ENCODE assay signal across 15 cellular contexts in genomic region chr1:204448321-204448964, GRCh38. TPM values are rescaled to one million over a fixed set of nuclear protein-coding genes. Genes with fewer than 3 reads are reported as not detected.
A peak's percentile ranks its signal among the peaks of the same experiment; 100 is the strongest.
DNase-seq lines count a peak whose midpoint lies in the region; ATAC-seq and FAIRE-seq lines count a peak whose summit lies in the region.
"Had no signal": no experiment of that assay in that cellular context is flagged by ENCODE, and none has a peak within 500 bp of the region (broad histone marks: within the 10 kb centered on the region; RNA-seq: fewer than 3 reads in every experiment).

No MANE protein-coding gene starts in this region.

- H3K27ac ChIP-seq in esophagus (ENCODE audit: low read depth in 2 of 2, low read length in 1 of 2), result peak overlapping the region; percentile 46 to 72
- H3K27ac ChIP-seq in subcutaneous abdominal adipose tissue (ENCODE audit: low read depth, low read length), result peak overlapping the region; percentile 57
- H3K27ac ChIP-seq: HL-60 had no signal

- peaks cover 3 to 28% of the 10 kb centered on the region in 2 donors for H3K36me3 ChIP-seq in esophagus (ENCODE audit: control insufficient read depth in 2 of 2, insufficient read depth in 2 of 2, low read length in 1 of 2)
- peaks cover 6 to 98% (median 80%) of the 10 kb centered on the region in 5 donors for H3K36me3 ChIP-seq in subcutaneous abdominal adipose tissue (ENCODE audit: control insufficient read depth in 5 of 5, insufficient read depth in 5 of 5, low read length in 5 of 5)

- no peak for ATAC-seq in activated T-cell treated with anti-CD3 and anti-CD28 coated beads, Interleukin-2, amount 50 U/mL, for 72 hours (replicated peaks in 1 of 2)
- ATAC-seq in activated T-cell treated with anti-CD3 and anti-CD28 coated beads, Interleukin-2, amount 50 U/mL, for 4 hours, result no peak
- ATAC-seq in HG03095 (IDR thresholded peaks at IDR 0.05; ENCODE audit: unreplicated experiment), result no peak
- ATAC-seq: Panc1 had no signal

- FAIRE-seq in RCC 7860 (lab: Jason Lieb, UNC), result no peak

- H3K4me3 ChIP-seq in esophagus (ENCODE audit: low read depth in 1 of 2, low read length in 2 of 2), result no peak overlapping the region
- no peak overlapping the region for H3K4me3 ChIP-seq in subcutaneous abdominal adipose tissue (ENCODE audit: low read depth in 1 of 5, low read length in 5 of 5)
- H3K4me3 ChIP-seq: thoracic aorta had no signal

- DNase-seq in activated T-cell treated with anti-CD3 and anti-CD28 coated beads, Interleukin-2, amount 50 U/mL, for 72 hours, result no peak
- DNase-seq in activated T-cell treated with anti-CD3 and anti-CD28 coated beads, Interleukin-2, amount 50 U/mL, for 4 hours, result no peak
- DNase-seq in RCC 7860 (ENCODE audit: low spot score) (peak; percentile 27), NCI-H2171 (lab: John Stamatoyannopoulos, UW) (no peak), NCI-H1436 treated with DMSO at 0.1 percent for 48 hours (lab: John Stamatoyannopoulos, UW) (no peak)
- DNase-seq: activated CD4-positive, alpha-beta T cell treated with anti-CD3 and anti-CD28 coated beads, Interleukin-2, amount 50 U/mL, for 48 hours; amniotic stem cell; NCI-H187 treated with DMSO at 0.1 percent for 48 hours had no signal

- H3K27me3 Mint-ChIP-seq in activated T-cell treated with anti-CD3 and anti-CD28 coated beads, Interleukin-2, amount 50 U/mL, for 72 hours (ENCODE audit: low read depth), result no peaks in the 10 kb centered on the region
- no peaks in the 10 kb centered on the region for H3K27me3 Mint-ChIP-seq in activated T-cell treated with anti-CD3 and anti-CD28 coated beads, Interleukin-2, amount 50 U/mL, for 4 hours (ENCODE audit: low read depth)

- no peaks in the 10 kb centered on the region for H3K9me3 ChIP-seq in esophagus (ENCODE audit: control insufficient read depth in 2 of 2, insufficient read depth in 1 of 2, low read depth in 1 of 2, low read length in 1 of 2)
- H3K9me3 ChIP-seq in subcutaneous abdominal adipose tissue (ENCODE audit: control insufficient read depth in 5 of 5, low read length in 5 of 5), result no peaks in the 10 kb centered on the region
- H3K9me3 ChIP-seq: thoracic aorta had no signal

- H3K36me3 Mint-ChIP-seq in activated T-cell treated with anti-CD3 and anti-CD28 coated beads, Interleukin-2, amount 50 U/mL, for 72 hours (ENCODE audit: insufficient read depth in 2 of 2), result peaks cover 11 to 21% of the 10 kb centered on the region in 2 donors
- H3K36me3 Mint-ChIP-seq in activated T-cell treated with anti-CD3 and anti-CD28 coated beads, Interleukin-2, amount 50 U/mL, for 4 hours (ENCODE audit: insufficient read depth), result peaks cover 21% of the 10 kb centered on the region

- peak overlapping the region; percentile 47 for H3K27ac Mint-ChIP-seq in activated T-cell treated with anti-CD3 and anti-CD28 coated beads, Interleukin-2, amount 50 U/mL, for 72 hours

- H3K9ac ChIP-seq in subcutaneous abdominal adipose tissue (ENCODE audit: low read length in 5 of 5), result no peak overlapping the region

- H3K4me1 ChIP-seq in esophagus (ENCODE audit: control insufficient read depth in 2 of 2, insufficient read depth in 2 of 2, low read length in 1 of 2) (peaks cover 2 to 33% of the 10 kb centered on the region in 2 donors), subcutaneous abdominal adipose tissue (ENCODE audit: control insufficient read depth in 5 of 5, insufficient read depth in 5 of 5, low read length in 5 of 5) (peaks cover 4 to 62% (median 33%) of the 10 kb centered on the region in 5 donors)

- 77 to 80% methylated on average over 7 of the region's 7 CpGs for WGBS in esophagus, 2 donors

- no peaks in the 10 kb centered on the region for H3K27me3 ChIP-seq in esophagus (ENCODE audit: control insufficient read depth in 1 of 2, insufficient read depth in 2 of 2, low read length in 2 of 2)
- H3K27me3 ChIP-seq in subcutaneous abdominal adipose tissue (ENCODE audit: control insufficient read depth in 5 of 5, insufficient read depth in 4 of 5, low read length in 5 of 5), result no peaks in the 10 kb centered on the region

- H3K4me1 Mint-ChIP-seq in activated T-cell treated with anti-CD3 and anti-CD28 coated beads, Interleukin-2, amount 50 U/mL, for 72 hours (ENCODE audit: low read depth), result peaks cover 71% of the 10 kb centered on the region
- peaks cover 49% of the 10 kb centered on the region for H3K4me1 Mint-ChIP-seq in activated T-cell treated with anti-CD3 and anti-CD28 coated beads, Interleukin-2, amount 50 U/mL, for 4 hours (ENCODE audit: low read depth)

- no peaks in the 10 kb centered on the region for H3K9me3 Mint-ChIP-seq in activated T-cell treated with anti-CD3 and anti-CD28 coated beads, Interleukin-2, amount 50 U/mL, for 72 hours
- no peaks in the 10 kb centered on the region for H3K9me3 Mint-ChIP-seq in activated T-cell treated with anti-CD3 and anti-CD28 coated beads, Interleukin-2, amount 50 U/mL, for 4 hours
- H3K9me3 Mint-ChIP-seq: nephron had no signal

- H3K4me3 Mint-ChIP-seq in activated T-cell treated with anti-CD3 and anti-CD28 coated beads, Interleukin-2, amount 50 U/mL, for 72 hours, result no peak overlapping the region
- H3K4me3 Mint-ChIP-seq in activated T-cell treated with anti-CD3 and anti-CD28 coated beads, Interleukin-2, amount 50 U/mL, for 4 hours, result no peak overlapping the region

RNA-seq across cellular contexts. Expression of gene PPP1R15B, which starts 36.8 kb away (rescaled TPM):
- total RNA-seq in activated T-cell treated with anti-CD3 and anti-CD28 coated beads, Interleukin-2, amount 50 U/mL, for 72 hours, result 10 to 100 TPM; 82.9 to 94.2 TPM
- total RNA-seq in activated T-cell treated with anti-CD3 and anti-CD28 coated beads, Interleukin-2, amount 50 U/mL, for 4 hours, result 10 to 100 TPM; 71.7 to 80.1 (median 72.9) TPM
- polyA plus RNA-seq in esophagus, result 10 to 100 TPM; 14.1 to 15.7 TPM

RNA-seq across cellular contexts. Expression of gene PIK3C2B, which starts 46.2 kb away (rescaled TPM):
- 10 to 100 TPM; 43.1 to 54.5 TPM for total RNA-seq in activated T-cell treated with anti-CD3 and anti-CD28 coated beads, Interleukin-2, amount 50 U/mL, for 72 hours
- total RNA-seq in activated T-cell treated with anti-CD3 and anti-CD28 coated beads, Interleukin-2, amount 50 U/mL, for 4 hours, result 10 to 100 TPM; 13.6 to 18.1 (median 15.6) TPM
- 10 to 100 TPM in 1 of 2 donors, 1 to 10 TPM in 1; 7.8 to 14.2 TPM for polyA plus RNA-seq in esophagus
